Comparison of ENCODE assay signal across 25 cellular contexts in the genomic region with DNA sequence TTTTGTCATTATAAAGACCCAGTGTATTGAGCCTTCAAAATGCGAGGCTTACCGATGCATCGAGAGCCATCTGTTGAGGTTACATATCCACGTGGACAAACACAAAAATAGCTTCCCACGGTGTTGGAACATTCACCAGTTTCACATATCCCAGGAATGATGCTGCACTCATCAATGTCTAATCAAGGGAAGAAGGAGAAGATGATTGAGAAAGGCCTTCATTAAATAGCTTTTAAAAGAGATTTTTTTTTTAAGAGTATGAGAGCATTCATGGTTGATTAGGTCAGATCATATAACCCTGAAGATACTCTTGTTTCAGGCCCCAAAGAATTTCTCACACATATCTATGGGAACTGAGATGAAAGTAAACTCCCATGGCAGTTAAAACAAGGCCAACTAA.
DNase-seq lines count a peak whose midpoint lies in the region; ATAC-seq and TF ChIP-seq lines count a peak whose summit lies in the region.
"Had no signal": no experiment of that assay in that cellular context is flagged by ENCODE, and none has a peak within 500 bp of the region (broad histone marks: within the 10 kb centered on the region; RNA-seq: fewer than 3 reads in every experiment).

No MANE protein-coding gene starts in this region.

- H3K4me1 Mint-ChIP-seq in chondrocyte (ENCODE audit: low read depth) (peaks cover 62% of the 10 kb centered on the region), nephron progenitor cell (peaks cover 17% of the 10 kb centered on the region)
- H3K4me1 Mint-ChIP-seq: activated CD4-positive, alpha-beta T cell treated with anti-CD3 and anti-CD28 coated beads, Interleukin-2, amount 10 ng/mL, durations not matched to agents 24 days and 14 days; activated CD8-positive, alpha-beta memory T cell treated with anti-CD3 and anti-CD28 coated beads, Interleukin-2, amount 10 ng/mL, durations not matched to agents 7 days and 5 days; activated naive CD4-positive, alpha-beta T cell treated with anti-CD3 and anti-CD28 coated beads, Interleukin-2, amount 50 U/mL, for 24 hours; natural killer cell; stimulated activated memory B cell treated with anti-CD40 and anti-IgM and Interleukin-4, amounts not matched to agents 10 μg/mL and 1 μg/mL and 100 μg/mL, for 72 hours; T-helper 17 cell had no signal

- H3K4me2 ChIP-seq in IMR-90 (ENCODE audit: low read depth, low read length) (no peak overlapping the region), MM.1S (ENCODE audit: low read depth, low read length) (no peak overlapping the region)

- peaks cover 14% of the 10 kb centered on the region for H3K36me3 ChIP-seq in IMR-90 (ENCODE audit: control insufficient read depth, insufficient read depth, low read length)
- H3K36me3 ChIP-seq in MM.1S (replicated peaks; ENCODE audit: insufficient read depth, low read length): no peaks in the 10 kb centered on the region
- no peaks in the 10 kb centered on the region for H3K36me3 ChIP-seq in upper lobe of right lung

- H2AFZ ChIP-seq in IMR-90 (replicated peaks; ENCODE audit: low read length, poor library complexity) (no peak overlapping the region), MM.1S (ENCODE audit: low read length) (no peak overlapping the region)

- peak overlapping the region; percentile 71; the same call in 1 of the 2 replicates for H2AK5ac ChIP-seq in IMR-90 (ENCODE audit: low read depth, low read length)

- 0 out of 2 replicates have a peak overlapping the region, but pooled peaks have one; percentile 33 for H2BK120ac ChIP-seq in IMR-90 (ENCODE audit: low read depth, low read length)

- peak overlapping the region; percentile 57; the same call in 1 of the 2 replicates for H3K18ac ChIP-seq in IMR-90 (ENCODE audit: low read depth, low read length)

- peak overlapping the region; percentile 56; the same call in 1 of the 2 replicates for H4K5ac ChIP-seq in IMR-90 (ENCODE audit: low read depth, low read length)

- in situ Hi-C loops in IMR-90 (cut with MboI; ENCODE audit: low sequenced_read_pairs): no loop called here

- ATAC-seq in IMR-90 (ENCODE audit: low read depth) (no peak), upper lobe of right lung (no peak)
- ATAC-seq: activated CD8-positive, alpha-beta memory T cell treated with anti-CD3 and anti-CD28 coated beads, Interleukin-2, amount 10 ng/mL, durations not matched to agents 7 days and 5 days; effector memory CD8-positive, alpha-beta T cell; left cardiac atrium; natural killer cell; stimulated activated memory B cell treated with anti-CD40 and anti-IgM and Interleukin-4, amounts not matched to agents 10 μg/mL and 1 μg/mL and 100 μg/mL, for 72 hours; T-helper 17 cell had no signal

- H2BK15ac ChIP-seq in IMR-90 (ENCODE audit: low read depth, low read length): no peak overlapping the region; the same call in 2 of the 3 replicates

- H3K27me3 Mint-ChIP-seq in chondrocyte (ENCODE audit: low read depth) (no peaks in the 10 kb centered on the region), nephron progenitor cell (ENCODE audit: low read depth, poor library complexity) (no peaks in the 10 kb centered on the region)
- H3K27me3 Mint-ChIP-seq: activated CD4-positive, alpha-beta T cell treated with anti-CD3 and anti-CD28 coated beads, Interleukin-2, amount 10 ng/mL, durations not matched to agents 24 days and 14 days; activated CD8-positive, alpha-beta memory T cell treated with anti-CD3 and anti-CD28 coated beads, Interleukin-2, amount 10 ng/mL, durations not matched to agents 7 days and 5 days; activated naive CD4-positive, alpha-beta T cell treated with anti-CD3 and anti-CD28 coated beads, Interleukin-2, amount 50 U/mL, for 24 hours; CD4-positive, alpha-beta T cell; effector memory CD8-positive, alpha-beta T cell; stimulated activated memory B cell treated with anti-CD40 and anti-IgM and Interleukin-4, amounts not matched to agents 10 μg/mL and 1 μg/mL and 100 μg/mL, for 72 hours; T-helper 17 cell had no signal

- DNase-seq in GM12865 (ENCODE audit: low read depth) (peak; percentile 24), IMR-90 (peak; percentile 23), chondrocyte (ENCODE audit: low spot score) (no peak), nephron progenitor cell (no peak), MM.1S (no peak), NCI-H1048 (lab: John Stamatoyannopoulos, UW) (no peak), upper lobe of right lung (no peak)
- DNase-seq: activated CD4-positive, alpha-beta T cell treated with anti-CD3 and anti-CD28 coated beads, Interleukin-2, amount 10 ng/mL, durations not matched to agents 24 days and 14 days; activated CD8-positive, alpha-beta memory T cell treated with anti-CD3 and anti-CD28 coated beads, Interleukin-2, amount 10 ng/mL, durations not matched to agents 7 days and 5 days; aorta; CD4-positive, alpha-beta T cell; DMS153; effector memory CD8-positive, alpha-beta T cell; GDM1; left cardiac atrium; natural killer cell; NCI-H1105; NCI-H510A treated with DMSO at 0.1 percent for 48 hours; stimulated activated CD4-positive, alpha-beta T cell treated with anti-CD3 and anti-CD28 coated beads, Interleukin-1b, Interleukin-23, amount 100 ng/mL, for 48 hours; T-helper 17 cell had no signal

- TF ChIP-seq CTCF in GM12865 (IDR thresholded peaks at IDR 0.05; ENCODE audit: insufficient read depth, low read depth, low read length, missing control alignments) (no peak), IMR-90 (conservative IDR thresholded peaks at IDR 0.05; ENCODE audit: low read depth, low read length) (no peak), chondrocyte (IDR thresholded peaks at IDR 0.05) (no peak), nephron progenitor cell (IDR thresholded peaks at IDR 0.05) (no peak), MM.1S (IDR thresholded peaks at IDR 0.05; ENCODE audit: low read length) (no peak), upper lobe of right lung (IDR thresholded peaks at IDR 0.05) (no peak)

- H3K9me3 Mint-ChIP-seq in chondrocyte (ENCODE audit: low read depth) (peaks cover 3% of the 10 kb centered on the region), nephron progenitor cell (no peaks in the 10 kb centered on the region)
- H3K9me3 Mint-ChIP-seq: activated CD4-positive, alpha-beta T cell treated with anti-CD3 and anti-CD28 coated beads, Interleukin-2, amount 10 ng/mL, durations not matched to agents 24 days and 14 days; activated naive CD4-positive, alpha-beta T cell treated with anti-CD3 and anti-CD28 coated beads, Interleukin-2, amount 50 U/mL, for 24 hours; activated T-helper 1 cell treated with anti-CD3 and anti-CD28 coated beads, Interleukin-12 subunit alpha, Interleukin-12 subunit beta, Interleukin-2, Interleukin-4 antibody, amounts not matched to agents 30 ng/mL and 10 ng/mL and 1 ng/mL, durations not matched to agents 14 hours and 24 hours and 36 hours had no signal

- TF ChIP-seq POLR2A in IMR-90 (IDR thresholded peaks at IDR 0.05; ENCODE audit: low read depth, low read length): no peak

- peak overlapping the region; percentile 22 for H2BK5ac ChIP-seq in IMR-90 (ENCODE audit: low read depth, low read length, poor library complexity, severe bottlenecking)

- H3K4me1 ChIP-seq in IMR-90 (ENCODE audit: control insufficient read depth, insufficient read depth, low read length) (peaks cover 3% of the 10 kb centered on the region), MM.1S (ENCODE audit: low read length) (no peaks in the 10 kb centered on the region), upper lobe of right lung (no peaks in the 10 kb centered on the region)

- H3K9me3 ChIP-seq in IMR-90 (ENCODE audit: control insufficient read depth, insufficient read depth, low read length) (no peaks in the 10 kb centered on the region), MM.1S (replicated peaks; ENCODE audit: insufficient read depth, low read length) (no peaks in the 10 kb centered on the region), upper lobe of right lung (no peaks in the 10 kb centered on the region)

- peak overlapping the region; percentile 58 for H3K4ac ChIP-seq in IMR-90 (ENCODE audit: low read depth, low read length)

- no peaks in the 10 kb centered on the region for H3K79me2 ChIP-seq in MM.1S (ENCODE audit: low read length)

- no peaks in the 10 kb centered on the region for H3K9me2 ChIP-seq in MM.1S (replicated peaks; ENCODE audit: insufficient read depth, low read length)

- WGBS in IMR-90 (ENCODE audit: extremely low coverage in 2 of 2, insufficient read length in 1 of 2), 2 experiments: 100% methylated on average over 1 of the region's 5 CpGs; no CpG with 5 or more reads in 1 of the 2 experiments

- H4K20me1 ChIP-seq in IMR-90 (ENCODE audit: insufficient read depth, low read length) (peaks cover 6% of the 10 kb centered on the region; the same call in 1 of the 2 replicates), MM.1S (ENCODE audit: insufficient read depth, low read length) (no peaks in the 10 kb centered on the region)

- POLR2A ChIA-PET in IMR-90 (lab: Charles Lee; ENCODE audit: unreplicated experiment): no interaction called here

- H3F3A ChIP-seq in MM.1S (ENCODE audit: insufficient read depth, low read length): no peaks in the 10 kb centered on the region

- no peak overlapping the region for H3K56ac ChIP-seq in IMR-90 (ENCODE audit: extremely low read depth, insufficient read depth, low read length)

- H4K91ac ChIP-seq in IMR-90 (ENCODE audit: insufficient read depth, low read depth, low read length): peak overlapping the region; percentile 49; the same call in 1 of the 2 replicates

- no peak overlapping the region; the same call in 1 of the 2 replicates for H3K14ac ChIP-seq in IMR-90 (replicated peaks; ENCODE audit: low read depth, low read length)

- no peak overlapping the region for H2AK9ac ChIP-seq in IMR-90 (replicated peaks; ENCODE audit: low read depth, low read length, poor library complexity)

- peaks cover 0 to 7% of the 10 kb centered on the region in 2 experiments; a peak in 3 of 4 replicates for H3K79me1 ChIP-seq in IMR-90 (ENCODE audit: low read depth in 1 of 2, low read length in 2 of 2)

- BruUV-seq in IMR-90 (replicated peaks; lab: Mats Ljungman, UMichigan): no TSS peak

- no peak overlapping the region for H3K23ac ChIP-seq in IMR-90 (ENCODE audit: low read depth, low read length)

- H3K36me3 Mint-ChIP-seq in chondrocyte (ENCODE audit: low read depth): peaks cover 32% of the 10 kb centered on the region
- peaks cover 80% of the 10 kb centered on the region for H3K36me3 Mint-ChIP-seq in nephron progenitor cell (ENCODE audit: low read depth)
- H3K36me3 Mint-ChIP-seq: activated CD8-positive, alpha-beta memory T cell treated with anti-CD3 and anti-CD28 coated beads, Interleukin-2, amount 10 ng/mL, durations not matched to agents 7 days and 5 days; activated naive CD4-positive, alpha-beta T cell treated with anti-CD3 and anti-CD28 coated beads, Interleukin-2, amount 50 U/mL, for 24 hours; natural killer cell; stimulated activated memory B cell treated with anti-CD40 and anti-IgM and Interleukin-4, amounts not matched to agents 10 μg/mL and 1 μg/mL and 100 μg/mL, for 72 hours had no signal

- H3K27ac Mint-ChIP-seq in chondrocyte (ENCODE audit: unreplicated experiment): peak overlapping the region; percentile 67
- peak overlapping the region; percentile 69 for H3K27ac Mint-ChIP-seq in nephron progenitor cell
- H3K27ac Mint-ChIP-seq: activated CD4-positive, alpha-beta T cell treated with anti-CD3 and anti-CD28 coated beads, Interleukin-2, amount 10 ng/mL, durations not matched to agents 24 days and 14 days; activated CD8-positive, alpha-beta memory T cell treated with anti-CD3 and anti-CD28 coated beads, Interleukin-2, amount 10 ng/mL, durations not matched to agents 7 days and 5 days; activated naive CD4-positive, alpha-beta T cell treated with anti-CD3 and anti-CD28 coated beads, Interleukin-2, amount 50 U/mL, for 24 hours; activated T-helper 1 cell treated with anti-CD3 and anti-CD28 coated beads, Interleukin-12 subunit alpha, Interleukin-12 subunit beta, Interleukin-2, Interleukin-4 antibody, amounts not matched to agents 30 ng/mL and 10 ng/mL and 1 ng/mL, durations not matched to agents 14 hours and 24 hours and 36 hours; CD4-positive, alpha-beta T cell; effector memory CD8-positive, alpha-beta T cell; mesothelial cell of epicardium; natural killer cell; stimulated activated memory B cell treated with anti-CD40 and anti-IgM and Interleukin-4, amounts not matched to agents 10 μg/mL and 1 μg/mL and 100 μg/mL, for 72 hours; T-helper 17 cell had no signal

- H3K4me3 ChIP-seq in GM12865 (ENCODE audit: low read depth, low read length): no peak overlapping the region
- H3K4me3 ChIP-seq in IMR-90 (ENCODE audit: insufficient read depth, low read depth, low read length): no peak overlapping the region
- no peak overlapping the region for H3K4me3 ChIP-seq in MM.1S (ENCODE audit: low read length)
- no peak overlapping the region for H3K4me3 ChIP-seq in upper lobe of right lung
- H3K4me3 ChIP-seq: SK-N-MC had no signal

- CTCF ChIA-PET in IMR-90 (lab: Yijun Ruan, JAX): no interaction called here

- no peak for TF ChIP-seq RAD21 in IMR-90 (IDR thresholded peaks at IDR 0.05; ENCODE audit: low read length)

- peaks cover 11% of the 10 kb centered on the region for H3K9me1 ChIP-seq in IMR-90 (ENCODE audit: insufficient read depth, low read length)

- H4K8ac ChIP-seq in IMR-90 (ENCODE audit: low read depth in 2 of 2, low read length in 2 of 2): no peak overlapping the region

- no peak overlapping the region for H3K27ac ChIP-seq in IMR-90 (ENCODE audit: insufficient read depth, low read length)
- no peak overlapping the region for H3K27ac ChIP-seq in MM.1S (ENCODE audit: low read length)
- H3K27ac ChIP-seq in upper lobe of right lung: no peak overlapping the region
- H3K27ac ChIP-seq: SK-N-MC had no signal

- dilution Hi-C loops in IMR-90 (cut with HindIII; ENCODE audit: low sequenced_read_pairs, unreplicated experiment): no loop called here

- intact Hi-C loops in IMR-90 (cut with micrococcal nuclease): no loop called here
- intact Hi-C loops in upper lobe of right lung (cut with DNase I): no loop called here

- H3K4me3 Mint-ChIP-seq in chondrocyte (ENCODE audit: unreplicated experiment) (no peak overlapping the region), nephron progenitor cell (no peak overlapping the region)
- H3K4me3 Mint-ChIP-seq: activated CD4-positive, alpha-beta T cell treated with anti-CD3 and anti-CD28 coated beads, Interleukin-2, amount 10 ng/mL, durations not matched to agents 24 days and 14 days; activated CD8-positive, alpha-beta memory T cell treated with anti-CD3 and anti-CD28 coated beads, Interleukin-2, amount 10 ng/mL, durations not matched to agents 7 days and 5 days; activated naive CD4-positive, alpha-beta T cell treated with anti-CD3 and anti-CD28 coated beads, Interleukin-2, amount 50 U/mL, for 24 hours; activated T-helper 1 cell treated with anti-CD3 and anti-CD28 coated beads, Interleukin-12 subunit alpha, Interleukin-12 subunit beta, Interleukin-2, Interleukin-4 antibody, amounts not matched to agents 30 ng/mL and 10 ng/mL and 1 ng/mL, durations not matched to agents 14 hours and 24 hours and 36 hours; CD4-positive, alpha-beta T cell; effector memory CD8-positive, alpha-beta T cell; mesothelial cell of epicardium; natural killer cell; stimulated activated memory B cell treated with anti-CD40 and anti-IgM and Interleukin-4, amounts not matched to agents 10 μg/mL and 1 μg/mL and 100 μg/mL, for 72 hours; T-helper 17 cell had no signal

- no peak overlapping the region for H3K9ac ChIP-seq in IMR-90 (ENCODE audit: low read depth, low read length)
- no peak overlapping the region for H3K9ac ChIP-seq in MM.1S (ENCODE audit: low read length)

- 0 out of 2 replicates have a peak overlapping the region, but pooled peaks have one; percentile 38 for H2BK20ac ChIP-seq in IMR-90 (ENCODE audit: low read depth, low read length)

- H3K27me3 ChIP-seq in IMR-90 (ENCODE audit: control insufficient read depth, insufficient read depth, low read length): no peaks in the 10 kb centered on the region
- H3K27me3 ChIP-seq in MM.1S (replicated peaks; ENCODE audit: insufficient read depth, low read length): no peaks in the 10 kb centered on the region
- H3K27me3 ChIP-seq in upper lobe of right lung: no peaks in the 10 kb centered on the region

Comparison
In these comparisons a context has a peak if more than half of its experiments do, and no peak if none do; other contexts are left out.
1. DNase-seq: peak in GM12865 (single experiment) and IMR-90 (single experiment); none in chondrocyte (single experiment), nephron progenitor cell (single experiment), MM.1S (single experiment), NCI-H1048 (single experiment) and upper lobe of right lung (single experiment).